In genomic region chr1:59198565-59198964, GRCh38 we compare ENCODE assay signal across 22 cellular contexts.
DNase-seq lines count a peak whose midpoint lies in the region; ATAC-seq and TF ChIP-seq lines count a peak whose summit lies in the region.
"Had no signal": no experiment of that assay in that cellular context is flagged by ENCODE, and none has a peak within 500 bp of the region (broad histone marks: within the 10 kb centered on the region; RNA-seq: fewer than 3 reads in every experiment).

No MANE protein-coding gene starts in this region.

- peak; percentile 52 for ATAC-seq in left colon
- ATAC-seq: gastroesophageal sphincter; naive thymus-derived CD4-positive, alpha-beta T cell; right lobe of liver; stimulated activated memory B cell treated with anti-CD40 and anti-IgM and Interleukin-4, amounts not matched to agents 10 μg/mL and 1 μg/mL and 100 μg/mL, for 72 hours had no signal

- TF ChIP-seq CTCF in HEK293 (tag by site-specific recombination; IDR thresholded peaks at IDR 0.05) (no peak), mesothelial cell of epicardium (IDR thresholded peaks at IDR 0.05; ENCODE audit: unreplicated experiment) (no peak), mammary epithelial cell (conservative IDR thresholded peaks at IDR 0.05 in 1 of 2, IDR thresholded peaks at IDR 0.05 in 1 of 2; ENCODE audit: extremely low read depth in 1 of 2, insufficient read depth in 1 of 2, low read depth in 1 of 2, low read length in 2 of 2) (no peak)

- H3K9me3 ChIP-seq in HEK293 (ENCODE audit: control insufficient read depth, insufficient read depth, low read depth, low read length) (no peaks in the 10 kb centered on the region), mammary epithelial cell (replicated peaks; ENCODE audit: insufficient read depth, low read length) (no peaks in the 10 kb centered on the region)
- H3K9me3 ChIP-seq: right lobe of liver, SJSA1 had no signal

- H3K4me1 Mint-ChIP-seq in mesothelial cell of epicardium: peaks cover 17% of the 10 kb centered on the region
- H3K4me1 Mint-ChIP-seq: naive thymus-derived CD4-positive, alpha-beta T cell had no signal

- H3K9me3 Mint-ChIP-seq in mesothelial cell of epicardium: no peaks in the 10 kb centered on the region
- H3K9me3 Mint-ChIP-seq: activated CD4-positive, alpha-beta memory T cell treated with anti-CD3 and anti-CD28 coated beads for 36 hours; stimulated activated memory B cell treated with anti-CD40 and anti-IgM and Interleukin-4, amounts not matched to agents 10 μg/mL and 1 μg/mL and 100 μg/mL, for 72 hours had no signal

- H3K27me3 Mint-ChIP-seq in mesothelial cell of epicardium (ENCODE audit: low read depth): no peaks in the 10 kb centered on the region
- H3K27me3 Mint-ChIP-seq: stimulated activated memory B cell treated with anti-CD40 and anti-IgM and Interleukin-4, amounts not matched to agents 10 μg/mL and 1 μg/mL and 100 μg/mL, for 72 hours had no signal

- no peaks in the 10 kb centered on the region for H4K20me1 ChIP-seq in mammary epithelial cell (ENCODE audit: insufficient read depth, low read length)

- H3K36me3 Mint-ChIP-seq in mesothelial cell of epicardium: no peaks in the 10 kb centered on the region
- H3K36me3 Mint-ChIP-seq: activated CD4-positive, alpha-beta memory T cell treated with anti-CD3 and anti-CD28 coated beads for 36 hours; stimulated activated memory B cell treated with anti-CD40 and anti-IgM and Interleukin-4, amounts not matched to agents 10 μg/mL and 1 μg/mL and 100 μg/mL, for 72 hours had no signal

- in situ Hi-C loops in mammary epithelial cell (cut with MboI; ENCODE audit: low sequenced_read_pairs in 2 of 2): no loop called here

- dilution Hi-C loops in mammary epithelial cell (cut with HindIII; ENCODE audit: low sequenced_read_pairs): loop anchor here (5.0 kb wide), 1 partner anchor 59 kb away; no protein-coding TSS in a partner anchor

- H3K4me1 ChIP-seq in HEK293 (ENCODE audit: control insufficient read depth, insufficient read depth, low read length): peaks cover 13% of the 10 kb centered on the region; the same call in 1 of the 2 replicates
- no peaks in the 10 kb centered on the region for H3K4me1 ChIP-seq in mammary epithelial cell (ENCODE audit: insufficient read depth, low read length)
- H3K4me1 ChIP-seq: SJSA1 had no signal

- H3K79me2 ChIP-seq in mammary epithelial cell (ENCODE audit: insufficient read depth, low read length): no peaks in the 10 kb centered on the region

- H3K4me2 ChIP-seq in mammary epithelial cell (ENCODE audit: insufficient read depth, low read depth, low read length): no peak overlapping the region

- intact Hi-C loops in left colon (cut with DNase I, micrococcal nuclease) (no loop called here), mammary epithelial cell (cut with micrococcal nuclease) (no loop called here)

- CTCF ChIA-PET in HEK293 (lab: Yijun Ruan, JAX) (interaction anchor here (1.1 kb wide), 1 partner anchor 24 kb away, joined by 3 read pairs; no protein-coding TSS in a partner anchor), mammary epithelial cell (lab: Charles Lee; ENCODE audit: low non-redundant PET) (no interaction called here)

- peak; percentile 7 for DNase-seq in NCI-H526 treated with DMSO at 0.1 percent for 48 hours (lab: John Stamatoyannopoulos, UW)
- DNase-seq in left colon: no peak
- DNase-seq in stromal cell of bone marrow (ENCODE audit: low read depth): peak; percentile 40
- DNase-seq in mesothelial cell of epicardium (ENCODE audit: low spot score in 2 of 2, unreplicated experiment in 2 of 2): no peak
- DNase-seq in AG08395 (ENCODE audit: low spot score): no peak
- DNase-seq in mammary epithelial cell: no peak
- DNase-seq: activated CD4-positive, alpha-beta memory T cell treated with anti-CD3 and anti-CD28 coated beads for 36 hours; activated gamma-delta T cell; activated T-cell treated with anti-CD3 and anti-CD28 coated beads for 4 hours; DND-41; H9; naive thymus-derived CD4-positive, alpha-beta T cell; NCI-H1092; NCI-H82; right lobe of liver; WERI-Rb-1 had no signal

- BruUV-seq in mammary epithelial cell (replicated peaks; lab: Mats Ljungman, UMichigan): no TSS peak

- no peak overlapping the region for H3K4me3 Mint-ChIP-seq in mesothelial cell of epicardium
- H3K4me3 Mint-ChIP-seq: activated CD4-positive, alpha-beta memory T cell treated with anti-CD3 and anti-CD28 coated beads for 36 hours; B cell; H9; naive thymus-derived CD4-positive, alpha-beta T cell; stimulated activated memory B cell treated with anti-CD40 and anti-IgM and Interleukin-4, amounts not matched to agents 10 μg/mL and 1 μg/mL and 100 μg/mL, for 72 hours had no signal

- 68% methylated on average over 4 of the region's 4 CpGs for WGBS in mammary epithelial cell (ENCODE audit: low coverage, missing lambda C conversion rate)

- POLR2A ChIA-PET in HEK293 (lab: Yijun Ruan, JAX): no interaction called here

- no peak overlapping the region for H3K27ac Mint-ChIP-seq in mesothelial cell of epicardium
- H3K27ac Mint-ChIP-seq: activated CD4-positive, alpha-beta memory T cell treated with anti-CD3 and anti-CD28 coated beads for 36 hours; B cell; H9; naive thymus-derived CD4-positive, alpha-beta T cell; stimulated activated memory B cell treated with anti-CD40 and anti-IgM and Interleukin-4, amounts not matched to agents 10 μg/mL and 1 μg/mL and 100 μg/mL, for 72 hours had no signal

- H3K9ac ChIP-seq in mammary epithelial cell (ENCODE audit: insufficient read depth, low read length): no peak overlapping the region

- no peak overlapping the region for H3K4me3 ChIP-seq in HEK293 (ENCODE audit: low read depth, low read length)
- H3K4me3 ChIP-seq in mammary epithelial cell (replicated peaks in 1 of 3; ENCODE audit: insufficient read depth in 1 of 3, low read depth in 2 of 3, low read length in 3 of 3): no peak overlapping the region
- H3K4me3 ChIP-seq: gastroesophageal sphincter, right lobe of liver, SJSA1, tibial nerve had no signal

- no peak overlapping the region for H3K27ac ChIP-seq in HEK293 (ENCODE audit: extremely low read depth, low read depth, low read length)
- H3K27ac ChIP-seq in mammary epithelial cell (ENCODE audit: insufficient read depth, low read depth, low read length): no peak overlapping the region
- H3K27ac ChIP-seq: right lobe of liver, SJSA1, tibial nerve, WERI-Rb-1 had no signal

- H3K36me3 ChIP-seq in HEK293 (ENCODE audit: control insufficient read depth in 2 of 2, insufficient read depth in 1 of 2, low read length in 2 of 2) (no peaks in the 10 kb centered on the region), mammary epithelial cell (ENCODE audit: insufficient read depth, low read length) (no peaks in the 10 kb centered on the region)
- H3K36me3 ChIP-seq: gastroesophageal sphincter, right lobe of liver, SJSA1, tibial nerve, WERI-Rb-1 had no signal

- no peak overlapping the region for H2AFZ ChIP-seq in mammary epithelial cell (ENCODE audit: low read depth, low read length)

- no peaks in the 10 kb centered on the region for H3K27me3 ChIP-seq in mammary epithelial cell (ENCODE audit: insufficient read depth, low read length)
- H3K27me3 ChIP-seq: gastroesophageal sphincter, right lobe of liver, SJSA1, tibial nerve had no signal

TF ChIP-seq in HEK293, 187 proteins besides CTCF, POLR2A, EP300 and RAD21:
- TF ChIP-seq ZBTB44 (tag by site-specific recombination; IDR thresholded peaks at IDR 0.05) (peak; percentile 60; the same call in 1 of the 2 replicates), SP7 (tag by site-specific recombination; IDR thresholded peaks at IDR 0.05) (peak; percentile 87), ZNF138 (tag by site-specific recombination; IDR thresholded peaks at IDR 0.05; ENCODE audit: borderline replicate concordance) (no peak), ZBTB26 (tag by site-specific recombination; optimal IDR thresholded peaks at IDR 0.05) (no peak), GFI1B (tag by site-specific recombination; IDR thresholded peaks at IDR 0.05) (peak; percentile 96), ZIC2 (tag by site-specific recombination; IDR thresholded peaks at IDR 0.05) (0 out of 2 replicates have a peak, but pooled peaks have one; percentile 16), GLIS1 (tag by site-specific recombination; IDR thresholded peaks at IDR 0.05) (peak; percentile 89), ZNF558 (tag by site-specific recombination; IDR thresholded peaks at IDR 0.05) (no peak)

Comparison
In these comparisons a context has a peak if more than half of its experiments do, and no peak if none do; other contexts are left out.
1. DNase-seq: peak in NCI-H526 treated with DMSO at 0.1 percent for 48 hours (single experiment) and stromal cell of bone marrow (single experiment); none in left colon (0 of 2), mesothelial cell of epicardium (0 of 2), AG08395 (single experiment) and mammary epithelial cell (single experiment).